Comparison of ENCODE assay signal across 8 cellular contexts in the genomic region with DNA sequence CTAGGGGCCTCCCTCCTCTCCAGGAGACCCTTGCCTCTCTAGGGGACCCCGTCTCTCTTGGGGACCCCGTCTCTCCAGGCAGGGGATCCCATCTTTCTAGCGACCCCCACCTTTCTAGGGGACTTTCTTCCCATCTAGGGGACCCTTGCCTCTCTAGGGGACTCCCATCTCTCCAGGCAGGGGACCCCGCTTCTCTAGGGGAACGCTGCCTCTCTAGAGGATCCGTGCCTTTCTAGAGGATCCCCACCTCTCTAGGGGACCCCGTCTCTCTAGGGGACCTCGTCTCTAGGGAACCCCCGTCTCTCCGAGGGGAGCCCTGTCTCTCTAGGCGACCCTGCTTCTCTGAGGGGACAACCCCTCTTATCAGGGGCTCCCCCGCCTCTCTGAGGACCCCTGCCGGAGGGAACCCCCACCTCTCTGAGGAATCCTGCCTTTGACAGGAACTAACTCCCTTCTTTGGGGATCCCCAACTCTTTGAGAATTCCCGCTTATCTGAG. TPM values are rescaled to one million over a fixed set of nuclear protein-coding genes. Genes with fewer than 3 reads are reported as not detected.
DNase-seq lines count a peak whose midpoint lies in the region; ATAC-seq and TF ChIP-seq lines count a peak whose summit lies in the region.

No MANE protein-coding gene starts in this region.

- intact Hi-C loops in natural killer cell (cut with micrococcal nuclease): loop anchor here (1.0 to 5.0 kb wide), 2 partner anchors 8 to 36 kb away; no protein-coding TSS in a partner anchor

- peaks cover 7% of the 10 kb centered on the region for H3K36me3 Mint-ChIP-seq in central memory CD8-positive, alpha-beta T cell (ENCODE audit: insufficient read depth)
- H3K36me3 Mint-ChIP-seq in natural killer cell: no peaks in the 10 kb centered on the region

- peak; percentile 34 for DNase-seq in NCI-H69 (lab: John Stamatoyannopoulos, UW)
- DNase-seq in central memory CD8-positive, alpha-beta T cell (ENCODE audit: low spot score in 2 of 2): no peak
- DNase-seq in natural killer cell: peak; percentile 39
- DNase-seq in RPMI8226: no peak
- no peak for DNase-seq in GM19240 (ENCODE audit: insufficient read length, low spot score)
- DNase-seq in GM03348 (ENCODE audit: low spot score): no peak
- no peak for DNase-seq in iPS-NIHi7 (ENCODE audit: extremely low spot score)

- H3K4me3 Mint-ChIP-seq in central memory CD8-positive, alpha-beta T cell: peak overlapping the region; percentile 100
- peak overlapping the region; percentile 99 for H3K4me3 Mint-ChIP-seq in natural killer cell

- ATAC-seq in central memory CD8-positive, alpha-beta T cell (replicated peaks; ENCODE audit: extremely low read depth, poor library complexity, severe bottlenecking): no peak
- ATAC-seq in natural killer cell: no peak

- H3K9me3 Mint-ChIP-seq in central memory CD8-positive, alpha-beta T cell: no peaks in the 10 kb centered on the region
- no peaks in the 10 kb centered on the region for H3K9me3 Mint-ChIP-seq in natural killer cell

- TF ChIP-seq CTCF in C4-2B (conservative IDR thresholded peaks at IDR 0.05): no peak
- TF ChIP-seq CTCF in natural killer cell (IDR thresholded peaks at IDR 0.05): no peak

- no peaks in the 10 kb centered on the region for H3K27me3 Mint-ChIP-seq in central memory CD8-positive, alpha-beta T cell
- H3K27me3 Mint-ChIP-seq in natural killer cell (ENCODE audit: low read depth in 2 of 2): no peaks in the 10 kb centered on the region

- H3K27ac Mint-ChIP-seq in central memory CD8-positive, alpha-beta T cell (ENCODE audit: low read depth): peak overlapping the region; percentile 100
- peak overlapping the region; percentile 98 to 100 for H3K27ac Mint-ChIP-seq in natural killer cell

- H3K4me1 Mint-ChIP-seq in central memory CD8-positive, alpha-beta T cell: peaks cover 53% of the 10 kb centered on the region
- peaks cover 53% of the 10 kb centered on the region in 2 donors for H3K4me1 Mint-ChIP-seq in natural killer cell

- H3K27ac ChIP-seq in C4-2B: peak overlapping the region; percentile 87

RNA-seq across cellular contexts. Expression of gene GATAD2A, which starts 19.1 kb away (rescaled TPM):
- total RNA-seq in natural killer cell: 100 to 1,000 TPM; 209 to 232 (median 230) TPM

Comparison
In these comparisons a context has a peak if more than half of its experiments do, and no peak if none do; other contexts are left out.
1. DNase-seq: peak in NCI-H69 (single experiment) and natural killer cell (single experiment); none in central memory CD8-positive, alpha-beta T cell (0 of 2), RPMI8226 (single experiment), GM19240 (single experiment), GM03348 (single experiment) and iPS-NIHi7 (single experiment).